In genomic region chr2:148531175-148532048, GRCh38 we compare ENCODE assay signal across 19 cellular contexts.
DNase-seq lines count a peak whose midpoint lies in the region; ATAC-seq, FAIRE-seq and TF ChIP-seq lines count a peak whose summit lies in the region.
"Had no signal": no experiment of that assay in that cellular context is flagged by ENCODE, and none has a peak within 500 bp of the region (broad histone marks: within the 10 kb centered on the region; RNA-seq: fewer than 3 reads in every experiment).

No MANE protein-coding gene starts in this region.

- CTCF ChIA-PET in WTC11 (lab: Charles Lee), result interaction anchor here (0.6 to 1.3 kb wide), 4 partner anchors 9 to 355 kb away, joined by 3 to 7 read pairs (median 3); no protein-coding TSS in a partner anchor
- CTCF ChIA-PET in naive thymus-derived CD4-positive, alpha-beta T cell (lab: Charles Lee), result interaction anchor here (1.3 kb wide), 1 partner anchor 19 kb away, joined by 3 read pairs; no protein-coding TSS in a partner anchor
- CTCF ChIA-PET in activated naive CD4-positive, alpha-beta T cell treated with anti-CD3 and anti-CD28 coated beads for 36 hours (lab: Charles Lee), result no interaction called here

- no peak overlapping the region for H2BK120ac ChIP-seq in H9 (ENCODE audit: low read depth, low read length, poor library complexity, severe bottlenecking)

- H2BK20ac ChIP-seq in H9 (ENCODE audit: low read depth, low read length, poor library complexity, severe bottlenecking), result no peak overlapping the region

- DNase-seq in H9 (peak; percentile 30), WTC11 (ENCODE audit: low spot score) (no peak), urothelium cell line (ENCODE audit: low spot score) (no peak), left ventricle myocardium superior (no peak)
- DNase-seq in naive thymus-derived CD4-positive, alpha-beta T cell, result no peak
- DNase-seq in activated naive CD4-positive, alpha-beta T cell treated with anti-CD3 and anti-CD28 coated beads for 36 hours, result no peak
- DNase-seq in activated naive CD4-positive, alpha-beta T cell treated with Interleukin-2 at 50 U/mL for 16 hours, result no peak
- DNase-seq: DMS79 treated with DMSO at 0.1 percent for 48 hours, KBM-7, NCI-H1417 treated with DMSO at 0.1 percent for 48 hours, NCI-H187 treated with DMSO at 0.1 percent for 48 hours, NCI-H226, NCI-H524, NCI-H82, OCI-M1, SHP77 had no signal

- H3K27me3 Mint-ChIP-seq in H9 (ENCODE audit: low read depth), result peaks cover 20% of the 10 kb centered on the region
- H3K27me3 Mint-ChIP-seq in WTC11 (ENCODE audit: low read depth), result no peaks in the 10 kb centered on the region
- no peaks in the 10 kb centered on the region for H3K27me3 Mint-ChIP-seq in naive thymus-derived CD4-positive, alpha-beta T cell
- no peaks in the 10 kb centered on the region for H3K27me3 Mint-ChIP-seq in activated naive CD4-positive, alpha-beta T cell treated with anti-CD3 and anti-CD28 coated beads for 36 hours (ENCODE audit: low read depth)

- no peak overlapping the region for H2BK5ac ChIP-seq in H9 (ENCODE audit: insufficient read length, low read length)

- no peak overlapping the region for H2BK12ac ChIP-seq in H9 (ENCODE audit: insufficient read length, low read depth, low read length)

- no peaks in the 10 kb centered on the region; a peak in 1 of 7 replicates for H3K36me3 Mint-ChIP-seq in H9 (ENCODE audit: insufficient read depth in 1 of 3, low read depth in 3 of 3)
- no peaks in the 10 kb centered on the region for H3K36me3 Mint-ChIP-seq in WTC11
- no peaks in the 10 kb centered on the region for H3K36me3 Mint-ChIP-seq in naive thymus-derived CD4-positive, alpha-beta T cell
- no peaks in the 10 kb centered on the region for H3K36me3 Mint-ChIP-seq in activated naive CD4-positive, alpha-beta T cell treated with anti-CD3 and anti-CD28 coated beads for 36 hours (ENCODE audit: low read depth)

- H2AFZ ChIP-seq in H9 (ENCODE audit: low read length), result no peak overlapping the region

- H3K23ac ChIP-seq in H9 (ENCODE audit: insufficient read length, low read depth, low read length), result no peak overlapping the region

- no peak overlapping the region for H3K27ac Mint-ChIP-seq in H9
- H3K27ac Mint-ChIP-seq in WTC11, result no peak overlapping the region
- H3K27ac Mint-ChIP-seq in naive thymus-derived CD4-positive, alpha-beta T cell, result peak overlapping the region in 8 of 9 donors; percentile 0 to 98 (median 72)
- no peak overlapping the region for H3K27ac Mint-ChIP-seq in activated naive CD4-positive, alpha-beta T cell treated with anti-CD3 and anti-CD28 coated beads for 36 hours

- peaks cover 12 to 13% of the 10 kb centered on the region in 2 experiments for H3K4me1 Mint-ChIP-seq in H9
- H3K4me1 Mint-ChIP-seq in WTC11, result peaks cover 9% of the 10 kb centered on the region
- H3K4me1 Mint-ChIP-seq in naive thymus-derived CD4-positive, alpha-beta T cell, result peaks cover 35 to 94% (median 85%) of the 10 kb centered on the region in 7 donors
- H3K4me1 Mint-ChIP-seq in activated naive CD4-positive, alpha-beta T cell treated with anti-CD3 and anti-CD28 coated beads for 36 hours (ENCODE audit: low read depth), result peaks cover 57% of the 10 kb centered on the region

- ATAC-seq in WTC11 (peak; percentile 75), left ventricle myocardium superior (no peak)
- no peak for ATAC-seq in naive thymus-derived CD4-positive, alpha-beta T cell
- ATAC-seq: HCT116 had no signal

- H3K36me3 ChIP-seq in naive thymus-derived CD4-positive, alpha-beta T cell (ENCODE audit: control insufficient read depth in 2 of 3, insufficient read depth in 3 of 3, low read length in 3 of 3), result no peaks in the 10 kb centered on the region
- H3K36me3 ChIP-seq: BLaER1 treated with 17β-estradiol and CSF1 and Interleukin-3, amounts not matched to agents 10 nM and 100 nM had no signal

- H3K9me3 Mint-ChIP-seq in H9 (no peaks in the 10 kb centered on the region), WTC11 (no peaks in the 10 kb centered on the region)
- H3K9me3 Mint-ChIP-seq in naive thymus-derived CD4-positive, alpha-beta T cell, result peaks cover 0 to 2% (median 0%) of the 10 kb centered on the region in 11 donors
- H3K9me3 Mint-ChIP-seq in activated naive CD4-positive, alpha-beta T cell treated with anti-CD3 and anti-CD28 coated beads for 36 hours, result no peaks in the 10 kb centered on the region

- FAIRE-seq in urothelium cell line (lab: Jason Lieb, UNC), result peak; percentile 89

- no peaks in the 10 kb centered on the region for H4K20me1 ChIP-seq in H9 (ENCODE audit: control insufficient read depth, insufficient read depth, insufficient read length)
- H4K20me1 ChIP-seq: BLaER1 treated with 17β-estradiol and CSF1 and Interleukin-3, amounts not matched to agents 10 nM and 100 nM had no signal

- H3K18ac ChIP-seq in H9 (ENCODE audit: insufficient read length, low read depth, low read length), result no peak overlapping the region

- H3K79me1 ChIP-seq in H9 (ENCODE audit: insufficient read depth, low read depth, low read length, poor library complexity, severe bottlenecking), result no peaks in the 10 kb centered on the region

- H3K14ac ChIP-seq in H9 (ENCODE audit: insufficient read depth, low read length), result no peak overlapping the region

- H3K9ac ChIP-seq in H9 (ENCODE audit: extremely low read depth, insufficient read length, low read length), result no peak overlapping the region
- H3K9ac ChIP-seq: BLaER1 treated with 17β-estradiol and CSF1 and Interleukin-3, amounts not matched to agents 10 nM and 100 nM had no signal

- intact Hi-C loops in naive thymus-derived CD4-positive, alpha-beta T cell (cut with micrococcal nuclease), result no loop called here
- intact Hi-C loops in left ventricle myocardium superior (cut with micrococcal nuclease), result no loop called here
- intact Hi-C loops in activated naive CD4-positive, alpha-beta T cell treated with anti-CD3 and anti-CD28 coated beads for 36 hours (cut with micrococcal nuclease), result no loop called here

- H3K4me1 ChIP-seq in H9 (ENCODE audit: insufficient read depth, low read length), result 0 out of 2 replicates have a peak, but pooled peaks cover 6% of the 10 kb centered on the region
- peaks cover 15 to 60% of the 10 kb centered on the region in 2 donors for H3K4me1 ChIP-seq in naive thymus-derived CD4-positive, alpha-beta T cell (ENCODE audit: control insufficient read depth in 2 of 2, insufficient read depth in 2 of 2, low read length in 2 of 2)

- H3K9me3 ChIP-seq in H9 (ENCODE audit: control insufficient read depth, low read depth, low read length), result no peaks in the 10 kb centered on the region
- no peaks in the 10 kb centered on the region for H3K9me3 ChIP-seq in naive thymus-derived CD4-positive, alpha-beta T cell (ENCODE audit: control insufficient read depth in 2 of 3, low read length in 3 of 3)
- H3K9me3 ChIP-seq: BLaER1 treated with 17β-estradiol and CSF1 and Interleukin-3, amounts not matched to agents 10 nM and 100 nM had no signal

- no peaks in the 10 kb centered on the region for H3K79me2 ChIP-seq in H9 (ENCODE audit: insufficient read depth, low read length)

- POLR2A ChIA-PET in WTC11 (lab: Charles Lee), result no interaction called here
- POLR2A ChIA-PET in naive thymus-derived CD4-positive, alpha-beta T cell (lab: Charles Lee), result interaction anchor here (1.0 to 1.5 kb wide), 2 partner anchors 10 to 14 kb away, joined by 3 to 5 read pairs; no protein-coding TSS in a partner anchor

- H4K8ac ChIP-seq in H9 (replicated peaks; ENCODE audit: insufficient read length, low read depth, low read length), result no peak overlapping the region

- H4K91ac ChIP-seq in H9 (ENCODE audit: insufficient read length, low read depth, low read length), result no peak overlapping the region

- H3K4ac ChIP-seq in H9 (ENCODE audit: low read depth, low read length), result no peak overlapping the region

- no CpG with 5 or more reads among the region's 10 CpGs for WGBS in H9 (ENCODE audit: extremely low coverage, insufficient read length, low lambda C conversion rate)

- H3K27ac ChIP-seq in H9 (ENCODE audit: insufficient read length, low read depth, low read length), result no peak overlapping the region
- H3K27ac ChIP-seq in naive thymus-derived CD4-positive, alpha-beta T cell (ENCODE audit: low read depth, low read length), result no peak overlapping the region
- H3K27ac ChIP-seq: BLaER1 treated with 17β-estradiol and CSF1 and Interleukin-3, amounts not matched to agents 10 nM and 100 nM; SK-N-MC had no signal

- H3K27me3 ChIP-seq in H9 (ENCODE audit: insufficient read depth, low read length), result no peaks in the 10 kb centered on the region
- no peaks in the 10 kb centered on the region for H3K27me3 ChIP-seq in naive thymus-derived CD4-positive, alpha-beta T cell (ENCODE audit: control insufficient read depth in 2 of 2, insufficient read depth in 2 of 2, low read length in 2 of 2)
- H3K27me3 ChIP-seq: BLaER1 treated with 17β-estradiol and CSF1 and Interleukin-3, amounts not matched to agents 10 nM and 100 nM had no signal

- H4K5ac ChIP-seq in H9 (ENCODE audit: insufficient read length, low read depth, low read length), result no peak overlapping the region

- peaks cover 3% of the 10 kb centered on the region for H3K23me2 ChIP-seq in H9 (ENCODE audit: insufficient read length, low read depth, low read length, poor library complexity, severe bottlenecking)

- no peak overlapping the region for H3K4me2 ChIP-seq in H9 (ENCODE audit: insufficient read depth, insufficient read length, low read length)
- H3K4me2 ChIP-seq: BLaER1 treated with 17β-estradiol and CSF1 and Interleukin-3, amounts not matched to agents 10 nM and 100 nM had no signal

- no peak for TF ChIP-seq CTCF in H9 (conservative IDR thresholded peaks at IDR 0.05)
- TF ChIP-seq CTCF in WTC11 (IDR thresholded peaks at IDR 0.05), result no peak

- H3K4me3 ChIP-seq in naive thymus-derived CD4-positive, alpha-beta T cell (ENCODE audit: low read length), result no peak overlapping the region
- H3K4me3 ChIP-seq: BLaER1 treated with 17β-estradiol and CSF1 and Interleukin-3, amounts not matched to agents 10 nM and 100 nM; SK-N-MC had no signal

- no peak overlapping the region for H3K56ac ChIP-seq in H9 (ENCODE audit: insufficient read length, low read depth, low read length)

- H3K4me3 Mint-ChIP-seq in H9, result no peak overlapping the region
- no peak overlapping the region for H3K4me3 Mint-ChIP-seq in WTC11
- H3K4me3 Mint-ChIP-seq in naive thymus-derived CD4-positive, alpha-beta T cell, result peak overlapping the region in 3 of 10 donors; percentile 56 to 92 (median 59)
- no peak overlapping the region for H3K4me3 Mint-ChIP-seq in activated naive CD4-positive, alpha-beta T cell treated with anti-CD3 and anti-CD28 coated beads for 36 hours

- H3T11ph ChIP-seq in H9 (ENCODE audit: low read length), result no peak overlapping the region

- no peak overlapping the region for H2AK5ac ChIP-seq in H9 (ENCODE audit: insufficient read length, low read length)

- H2BK15ac ChIP-seq in H9 (ENCODE audit: low read depth, low read length), result no peak overlapping the region

TF ChIP-seq in WTC11, 78 proteins besides CTCF, POLR2A, EP300 and RAD21 (continues in another document):
- TF ChIP-seq CREM (CRISPR knock-in tag; IDR thresholded peaks at IDR 0.05) (no peak), KAT7 (CRISPR knock-in tag; IDR thresholded peaks at IDR 0.05; ENCODE audit: borderline replicate concordance) (no peak)

Comparison
In these comparisons a context has a peak if more than half of its experiments do, and no peak if none do; other contexts are left out.
1. H3K27ac Mint-ChIP-seq: peak in naive thymus-derived CD4-positive, alpha-beta T cell (8 of 9); none in H9 (0 of 3), WTC11 (single experiment) and activated naive CD4-positive, alpha-beta T cell treated with anti-CD3 and anti-CD28 coated beads for 36 hours (single experiment).